In genomic region chrX:37686348-37686736, GRCh38 we compare ENCODE assay signal across 8 cellular contexts. TPM values are rescaled to one million over a fixed set of nuclear protein-coding genes. Genes with fewer than 3 reads are reported as not detected.
DNase-seq lines count a peak whose midpoint lies in the region; ATAC-seq and TF ChIP-seq lines count a peak whose summit lies in the region.

No MANE protein-coding gene starts in this region.

- POLR2A ChIA-PET in CD8-positive, alpha-beta T cell (lab: Charles Lee) = no interaction called here

- H3K27me3 ChIP-seq in CD8-positive, alpha-beta T cell (ENCODE audit: insufficient read depth, low read length) = no peaks in the 10 kb centered on the region

- CTCF ChIA-PET in CD8-positive, alpha-beta T cell (lab: Charles Lee) = interaction anchor here (1.2 kb wide), 1 partner anchor 138 kb away, joined by 3 read pairs; no protein-coding TSS in a partner anchor

- H3K4me3 ChIP-seq in CD8-positive, alpha-beta T cell (ENCODE audit: low read depth, low read length) = peak overlapping the region; percentile 33

- ATAC-seq in CD8-positive, alpha-beta T cell = no peak
- ATAC-seq in natural killer cell (no peak), GM21367 (IDR thresholded peaks at IDR 0.05; ENCODE audit: unreplicated experiment) (no peak)

- no peaks in the 10 kb centered on the region for H3K36me3 Mint-ChIP-seq in CD8-positive, alpha-beta T cell
- no peaks in the 10 kb centered on the region for H3K36me3 Mint-ChIP-seq in chondrocyte (ENCODE audit: low read depth)
- no peaks in the 10 kb centered on the region for H3K36me3 Mint-ChIP-seq in natural killer cell

- H3K4me3 Mint-ChIP-seq in CD8-positive, alpha-beta T cell = peak overlapping the region; percentile 78
- H3K4me3 Mint-ChIP-seq in chondrocyte (ENCODE audit: unreplicated experiment) = peak overlapping the region; percentile 66
- H3K4me3 Mint-ChIP-seq in natural killer cell = peak overlapping the region; percentile 76

- TF ChIP-seq CTCF in CD8-positive, alpha-beta T cell (IDR thresholded peaks at IDR 0.05) = no peak
- TF ChIP-seq CTCF in chondrocyte (IDR thresholded peaks at IDR 0.05) = no peak
- no peak for TF ChIP-seq CTCF in natural killer cell (IDR thresholded peaks at IDR 0.05)

- no peaks in the 10 kb centered on the region for H3K9me3 Mint-ChIP-seq in CD8-positive, alpha-beta T cell
- H3K9me3 Mint-ChIP-seq in chondrocyte (ENCODE audit: low read depth) (no peaks in the 10 kb centered on the region), natural killer cell (no peaks in the 10 kb centered on the region)

- no peak overlapping the region for H3K27ac Mint-ChIP-seq in CD8-positive, alpha-beta T cell
- H3K27ac Mint-ChIP-seq in chondrocyte (ENCODE audit: unreplicated experiment) (no peak overlapping the region), natural killer cell (no peak overlapping the region)

- H3K9me3 ChIP-seq in CD8-positive, alpha-beta T cell (ENCODE audit: low read length) = no peaks in the 10 kb centered on the region

- no peak overlapping the region for H3K27ac ChIP-seq in CD8-positive, alpha-beta T cell (ENCODE audit: low read depth, low read length)

- H3K4me1 Mint-ChIP-seq in CD8-positive, alpha-beta T cell (ENCODE audit: low read depth) = peaks cover 2% of the 10 kb centered on the region
- H3K4me1 Mint-ChIP-seq in chondrocyte (ENCODE audit: low read depth) (peaks cover 7% of the 10 kb centered on the region), natural killer cell (peaks cover 4 to 6% of the 10 kb centered on the region in 2 donors)

- no peaks in the 10 kb centered on the region for H3K36me3 ChIP-seq in CD8-positive, alpha-beta T cell (ENCODE audit: insufficient read depth, low read length)

- H3K27me3 Mint-ChIP-seq in CD8-positive, alpha-beta T cell (ENCODE audit: low read depth) = peaks cover 3% of the 10 kb centered on the region
- H3K27me3 Mint-ChIP-seq in chondrocyte (ENCODE audit: low read depth) = peaks cover 7% of the 10 kb centered on the region
- H3K27me3 Mint-ChIP-seq in natural killer cell (ENCODE audit: low read depth in 2 of 2) = peaks cover 0 to 7% of the 10 kb centered on the region in 2 donors

- H3K4me1 ChIP-seq in CD8-positive, alpha-beta T cell (ENCODE audit: insufficient read depth, low read length) = no peaks in the 10 kb centered on the region

- DNase-seq in CD8-positive, alpha-beta T cell = no peak
- DNase-seq in NCI-H2227 (lab: John Stamatoyannopoulos, UW; ENCODE audit: unreplicated experiment) = peak; percentile 57
- no peak for DNase-seq in chondrocyte (ENCODE audit: low spot score)
- DNase-seq in natural killer cell = no peak
- DNase-seq in DMS 273 (lab: John Stamatoyannopoulos, UW; ENCODE audit: unreplicated experiment) = no peak
- DNase-seq in GM19238 (ENCODE audit: insufficient read length, low spot score) = no peak
- no peak for DNase-seq in iPS-NIHi7 (ENCODE audit: extremely low spot score)

- intact Hi-C loops in CD8-positive, alpha-beta T cell (cut with DNase I, micrococcal nuclease) = no loop called here
- intact Hi-C loops in natural killer cell (cut with micrococcal nuclease) = no loop called here

RNA-seq across cellular contexts. Expression of gene XK, which starts 0.8 kb away (rescaled TPM):
- total RNA-seq in CD8-positive, alpha-beta T cell = not detected
- total RNA-seq in chondrocyte = 0.07 TPM in 1 of 3 replicates, not detected in the others
- total RNA-seq in natural killer cell = 1 to 10 TPM in 1 of 3 donors, under 1 TPM in 2; 0.29 to 1.3 (median 0.56) TPM
